ENCODE assay signal across 26 cellular contexts in the genomic region with DNA sequence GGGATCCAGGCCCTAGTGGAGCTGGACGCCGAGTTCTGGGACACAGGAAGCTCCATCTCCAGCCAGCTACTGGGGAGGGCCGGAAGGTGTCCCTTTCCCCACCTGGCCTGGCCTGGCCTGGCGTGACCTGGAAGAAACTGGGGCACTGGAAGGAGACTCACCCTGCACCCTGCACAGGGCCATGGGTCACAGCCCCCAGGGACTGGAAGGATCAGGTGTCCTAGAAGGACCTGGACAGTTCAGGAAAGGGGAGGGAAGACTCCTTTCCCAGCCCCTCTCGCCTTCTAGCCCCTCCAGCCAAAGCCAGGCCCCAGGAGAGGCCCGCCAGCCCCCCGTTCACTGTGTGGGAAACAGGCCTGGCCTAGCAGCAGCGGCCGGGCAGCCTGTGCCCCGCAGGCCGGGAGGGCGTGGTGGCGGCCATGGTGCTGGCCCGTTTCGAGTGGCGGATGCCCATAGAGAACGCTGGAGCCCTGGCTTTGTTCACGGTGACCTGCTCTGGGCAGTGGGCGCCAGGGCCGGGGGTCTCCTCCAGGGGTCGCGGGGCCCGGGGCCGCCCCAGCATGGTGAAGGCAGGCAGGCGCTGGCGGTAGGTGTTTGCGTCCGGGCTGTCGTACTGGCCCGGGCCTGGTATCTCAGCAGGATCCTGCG. TPM values are rescaled to one million over a fixed set of nuclear protein-coding genes. Genes with fewer than 3 reads are reported as not detected.
A peak's percentile ranks its signal among the peaks of the same experiment; 100 is the strongest.
DNase-seq lines count a peak whose midpoint lies in the region; TF ChIP-seq lines count a peak whose summit lies in the region.
"Had no signal": no experiment of that assay in that cellular context is flagged by ENCODE, and none has a peak within 500 bp of the region (broad histone marks: within the 10 kb centered on the region; RNA-seq: fewer than 3 reads in every experiment).

No MANE protein-coding gene starts in this region.

- H3K36me3 ChIP-seq in NT2/D1 (ENCODE audit: insufficient read depth, insufficient read length, low read length) (no peaks in the 10 kb centered on the region), spleen (no peaks in the 10 kb centered on the region)
- H3K36me3 ChIP-seq: BE2C, HAP-1 had no signal

- H3K9me3 Mint-ChIP-seq in type B pancreatic cell: no peaks in the 10 kb centered on the region
- H3K9me3 Mint-ChIP-seq: IgD-negative memory B cell had no signal

- peak overlapping the region; percentile 47 for H3K4me3 Mint-ChIP-seq in type B pancreatic cell

- H3K9me3 ChIP-seq in NT2/D1 (ENCODE audit: insufficient read depth, low read length) (no peaks in the 10 kb centered on the region), spleen (no peaks in the 10 kb centered on the region)
- H3K9me3 ChIP-seq: BE2C, HAP-1 had no signal

- no peaks in the 10 kb centered on the region for H3K4me1 Mint-ChIP-seq in type B pancreatic cell (ENCODE audit: unreplicated experiment)

- H3K27me3 ChIP-seq in NT2/D1 (ENCODE audit: insufficient read depth, insufficient read length) (peaks cover 9% of the 10 kb centered on the region), spleen (replicated peaks in 1 of 7) (peaks cover 0 to 51% (median 26%) of the 10 kb centered on the region in 7 donors)

- H3K9ac ChIP-seq in NT2/D1 (ENCODE audit: insufficient read length, low read depth): peak overlapping the region; percentile 26
- H3K9ac ChIP-seq: GM23248 had no signal

- no peak for TF ChIP-seq POLR2A in spleen (IDR thresholded peaks at IDR 0.05)

- H3K36me3 Mint-ChIP-seq in type B pancreatic cell: no peaks in the 10 kb centered on the region
- H3K36me3 Mint-ChIP-seq: CD14-positive monocyte; CD8-positive, alpha-beta memory T cell; IgD-negative memory B cell had no signal

- DNase-seq in NT2/D1 (ENCODE audit: low read depth, low spot score) (no peak), islet precursor cell (peak; percentile 56), type B pancreatic cell (ENCODE audit: extremely low spot score, unreplicated experiment) (no peak), spleen (no peak), NCI-H82 (lab: John Stamatoyannopoulos, UW) (no peak)
- DNase-seq: ACHN; BE2C; CD8-positive, alpha-beta memory T cell; DMS 273 treated with DMSO at 0.1 percent for 48 hours; DMS79; EL; GDM1; NCI-H1048; NCI-H1417; NCI-H1694; NCI-H2029 treated with DMSO at 0.1 percent for 48 hours; NCI-H446 treated with DMSO at 0.1 percent for 48 hours; NCI-H526; RPMI8226; SHP77 had no signal

- TF ChIP-seq CTCF in type B pancreatic cell (conservative IDR thresholded peaks at IDR 0.05): no peak
- TF ChIP-seq CTCF in spleen (IDR thresholded peaks at IDR 0.05 in 8 of 11, conservative IDR thresholded peaks at IDR 0.05 in 3 of 11): no peak

- H3K27me3 Mint-ChIP-seq in type B pancreatic cell: peaks cover 8% of the 10 kb centered on the region

- 89 to 93% (median 90%) methylated on average over 23 to 31 of the region's 31 CpGs for WGBS in spleen, 5 donors

- no peak overlapping the region for H3K27ac Mint-ChIP-seq in type B pancreatic cell
- H3K27ac Mint-ChIP-seq: CD14-positive monocyte; CD8-positive, alpha-beta memory T cell; IgD-negative memory B cell had no signal

- H3K4me3 ChIP-seq in NT2/D1 (ENCODE audit: insufficient read length, low read depth) (no peak overlapping the region), spleen (no peak overlapping the region)
- H3K4me3 ChIP-seq: GM12878, GM23248, HAP-1 had no signal

- H3K4me1 ChIP-seq in NT2/D1 (ENCODE audit: insufficient read depth, insufficient read length) (peaks cover 9% of the 10 kb centered on the region), spleen (peaks cover 3 to 26% (median 21%) of the 10 kb centered on the region in 6 donors)
- H3K4me1 ChIP-seq: BE2C had no signal

- no peak overlapping the region for H3K27ac ChIP-seq in spleen
- H3K27ac ChIP-seq: GM23248 had no signal

- intact Hi-C loops in spleen (cut with DNase I; ENCODE audit: low total_unique reads): no loop called here

RNA-seq across cellular contexts. Expression of gene SHC2, which starts 2.8 kb away (rescaled TPM):
- 35.4 and 40.5 TPM in 2 replicates for total RNA-seq in type B pancreatic cell (ENCODE audit: low replicate concordance)
- total RNA-seq in spleen: 10 to 100 TPM; 25.5 to 90.1 (median 43.2) TPM
- polyA plus RNA-seq in spleen: 100 to 1,000 TPM in 1 of 3 donors, 10 to 100 TPM in 2; 19.6 to 123 (median 78.5) TPM
- total RNA-seq: GM23248 had no signal
- polyA plus RNA-seq: CD14-positive monocyte; CD8-positive, alpha-beta memory T cell; GM12878; GM23248; IgD-negative memory B cell had no signal

RNA-seq across cellular contexts. Expression of gene MADCAM1, which starts 32.7 kb away (rescaled TPM):
- total RNA-seq in type B pancreatic cell (ENCODE audit: low replicate concordance) (0.74 and 2.7 TPM in 2 replicates), spleen (10 to 100 TPM in 3 of 7 donors, 1 to 10 TPM in 4; 5.1 to 33.6 (median 5.9) TPM)
- polyA plus RNA-seq in spleen: 10 to 100 TPM in 1 of 3 donors, 1 to 10 TPM in 2; 3.0 to 23.9 (median 3.4) TPM
- total RNA-seq: SK-MEL-5 had no signal
- polyA plus RNA-seq: CD14-positive monocyte had no signal

RNA-seq across cellular contexts. Expression of gene TPGS1, which starts 43.7 kb away (rescaled TPM):
- total RNA-seq in type B pancreatic cell (ENCODE audit: low replicate concordance): 18.0 and 26.1 TPM in 2 replicates
- 10 to 100 TPM; 16.1 to 23.7 (median 19.5) TPM for total RNA-seq in spleen
- 10 to 100 TPM in 2 of 3 donors, 1 to 10 TPM in 1; 9.8 to 24.4 (median 19.4) TPM for polyA plus RNA-seq in spleen

RNA-seq across cellular contexts. Expression of gene C2CD4C, which starts 54.7 kb away (rescaled TPM):
- total RNA-seq in type B pancreatic cell (ENCODE audit: low replicate concordance) (6.0 and 7.2 TPM in 2 replicates), spleen (1 to 10 TPM in 2 of 7 donors, under 1 TPM in 4, not detected in 1; 0.23 to 2.1 (median 0.85) TPM)
- polyA plus RNA-seq in spleen: under 1 TPM; 0.26 to 0.91 (median 0.67) TPM
- total RNA-seq: CD8-positive, alpha-beta memory T cell; GM12878 had no signal
- polyA plus RNA-seq: CD14-positive monocyte; CD8-positive, alpha-beta memory T cell; GM12878; IgD-negative memory B cell had no signal
